ENCODE assay signal across 1 cellular context in the genomic region with DNA sequence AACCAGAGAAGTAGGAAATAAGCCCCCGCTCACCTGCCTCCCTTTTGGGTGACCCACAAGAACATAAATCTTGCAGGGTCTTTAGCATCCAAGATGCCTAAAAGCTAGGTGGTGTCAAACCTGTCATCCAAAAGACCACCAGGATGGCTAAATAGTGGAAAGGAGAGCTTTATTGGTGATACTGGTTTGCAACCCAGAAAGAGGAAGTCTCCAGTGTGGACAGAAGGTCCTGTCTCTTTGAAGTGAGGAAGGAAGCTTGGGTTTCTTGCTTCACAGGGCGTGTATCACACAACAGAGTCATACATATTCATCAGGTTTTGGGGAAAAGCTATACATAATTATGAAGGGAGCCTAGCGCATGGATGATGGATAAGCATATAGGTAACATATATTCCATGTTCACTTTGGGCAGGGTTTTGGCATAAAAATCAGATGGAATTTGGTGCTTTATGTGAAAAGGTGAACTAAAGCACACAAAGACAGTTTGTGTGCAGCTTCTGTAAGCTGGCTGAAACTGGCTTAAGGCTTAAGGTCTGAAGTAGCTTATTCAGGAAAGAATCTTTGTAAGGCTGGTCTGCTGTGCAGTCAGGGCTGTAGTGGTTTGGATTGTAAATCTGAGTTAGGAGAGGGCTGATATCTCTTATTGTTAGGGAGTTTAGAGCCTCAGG.
TF ChIP-seq lines count a peak whose summit lies in the region.

No MANE protein-coding gene starts in this region.

TF ChIP-seq in GM12878, 131 proteins besides CTCF, POLR2A, EP300 and RAD21 (continued from another document and continues in another):
- TF ChIP-seq, protein P1, sequence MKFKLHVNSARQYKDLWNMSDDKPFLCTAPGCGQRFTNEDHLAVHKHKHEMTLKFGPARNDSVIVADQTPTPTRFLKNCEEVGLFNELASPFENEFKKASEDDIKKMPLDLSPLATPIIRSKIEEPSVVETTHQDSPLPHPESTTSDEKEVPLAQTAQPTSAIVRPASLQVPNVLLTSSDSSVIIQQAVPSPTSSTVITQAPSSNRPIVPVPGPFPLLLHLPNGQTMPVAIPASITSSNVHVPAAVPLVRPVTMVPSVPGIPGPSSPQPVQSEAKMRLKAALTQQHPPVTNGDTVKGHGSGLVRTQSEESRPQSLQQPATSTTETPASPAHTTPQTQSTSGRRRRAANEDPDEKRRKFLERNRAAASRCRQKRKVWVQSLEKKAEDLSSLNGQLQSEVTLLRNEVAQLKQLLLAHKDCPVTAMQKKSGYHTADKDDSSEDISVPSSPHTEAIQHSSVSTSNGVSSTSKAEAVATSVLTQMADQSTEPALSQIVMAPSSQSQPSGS (IDR thresholded peaks at IDR 0.05; ENCODE audit: low read length): peak; percentile 49
- TF ChIP-seq, protein P2, sequence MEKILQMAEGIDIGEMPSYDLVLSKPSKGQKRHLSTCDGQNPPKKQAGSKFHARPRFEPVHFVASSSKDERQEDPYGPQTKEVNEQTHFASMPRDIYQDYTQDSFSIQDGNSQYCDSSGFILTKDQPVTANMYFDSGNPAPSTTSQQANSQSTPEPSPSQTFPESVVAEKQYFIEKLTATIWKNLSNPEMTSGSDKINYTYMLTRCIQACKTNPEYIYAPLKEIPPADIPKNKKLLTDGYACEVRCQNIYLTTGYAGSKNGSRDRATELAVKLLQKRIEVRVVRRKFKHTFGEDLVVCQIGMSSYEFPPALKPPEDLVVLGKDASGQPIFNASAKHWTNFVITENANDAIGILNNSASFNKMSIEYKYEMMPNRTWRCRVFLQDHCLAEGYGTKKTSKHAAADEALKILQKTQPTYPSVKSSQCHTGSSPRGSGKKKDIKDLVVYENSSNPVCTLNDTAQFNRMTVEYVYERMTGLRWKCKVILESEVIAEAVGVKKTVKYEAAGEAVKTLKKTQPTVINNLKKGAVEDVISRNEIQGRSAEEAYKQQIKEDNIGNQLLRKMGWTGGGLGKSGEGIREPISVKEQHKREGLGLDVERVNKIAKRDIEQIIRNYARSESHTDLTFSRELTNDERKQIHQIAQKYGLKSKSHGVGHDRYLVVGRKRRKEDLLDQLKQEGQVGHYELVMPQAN (conservative IDR thresholded peaks at IDR 0.05): no peak
- TF ChIP-seq, protein P3, sequence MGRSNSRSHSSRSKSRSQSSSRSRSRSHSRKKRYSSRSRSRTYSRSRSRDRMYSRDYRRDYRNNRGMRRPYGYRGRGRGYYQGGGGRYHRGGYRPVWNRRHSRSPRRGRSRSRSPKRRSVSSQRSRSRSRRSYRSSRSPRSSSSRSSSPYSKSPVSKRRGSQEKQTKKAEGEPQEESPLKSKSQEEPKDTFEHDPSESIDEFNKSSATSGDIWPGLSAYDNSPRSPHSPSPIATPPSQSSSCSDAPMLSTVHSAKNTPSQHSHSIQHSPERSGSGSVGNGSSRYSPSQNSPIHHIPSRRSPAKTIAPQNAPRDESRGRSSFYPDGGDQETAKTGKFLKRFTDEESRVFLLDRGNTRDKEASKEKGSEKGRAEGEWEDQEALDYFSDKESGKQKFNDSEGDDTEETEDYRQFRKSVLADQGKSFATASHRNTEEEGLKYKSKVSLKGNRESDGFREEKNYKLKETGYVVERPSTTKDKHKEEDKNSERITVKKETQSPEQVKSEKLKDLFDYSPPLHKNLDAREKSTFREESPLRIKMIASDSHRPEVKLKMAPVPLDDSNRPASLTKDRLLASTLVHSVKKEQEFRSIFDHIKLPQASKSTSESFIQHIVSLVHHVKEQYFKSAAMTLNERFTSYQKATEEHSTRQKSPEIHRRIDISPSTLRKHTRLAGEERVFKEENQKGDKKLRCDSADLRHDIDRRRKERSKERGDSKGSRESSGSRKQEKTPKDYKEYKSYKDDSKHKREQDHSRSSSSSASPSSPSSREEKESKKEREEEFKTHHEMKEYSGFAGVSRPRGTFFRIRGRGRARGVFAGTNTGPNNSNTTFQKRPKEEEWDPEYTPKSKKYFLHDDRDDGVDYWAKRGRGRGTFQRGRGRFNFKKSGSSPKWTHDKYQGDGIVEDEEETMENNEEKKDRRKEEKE (IDR thresholded peaks at IDR 0.05): no peak
- TF ChIP-seq SPI1 (IDR thresholded peaks at IDR 0.05; ENCODE audit: borderline replicate concordance, insufficient read depth, low read depth, low read length) (peak; percentile 99), BACH1 (IDR thresholded peaks at IDR 0.05; ENCODE audit: borderline replicate concordance) (no peak), JUNB (IDR thresholded peaks at IDR 0.05) (no peak), RB1 (IDR thresholded peaks at IDR 0.05; ENCODE audit: borderline replicate concordance) (no peak), LARP7 (IDR thresholded peaks at IDR 0.05) (no peak), BCL11A (IDR thresholded peaks at IDR 0.05; ENCODE audit: low read depth, low read length) (0 out of 2 replicates have a peak, but pooled peaks have one; percentile 21), PML (IDR thresholded peaks at IDR 0.05; ENCODE audit: low read length) (no peak), YBX1 (IDR thresholded peaks at IDR 0.05) (no peak), POLR2AphosphoS2 (IDR thresholded peaks at IDR 0.05; ENCODE audit: low read depth, low read length) (no peak), ZSCAN29 (IDR thresholded peaks at IDR 0.05) (no peak), NR2F1 (conservative IDR thresholded peaks at IDR 0.05) (no peak), NRF1 (conservative IDR thresholded peaks at IDR 0.05; ENCODE audit: low read depth, low read length) (no peak), IKZF1 (conservative IDR thresholded peaks at IDR 0.05) (peak; percentile 70), SUZ12 (IDR thresholded peaks at IDR 0.05; ENCODE audit: unreplicated experiment) (no peak), TCF7 (IDR thresholded peaks at IDR 0.05; ENCODE audit: borderline replicate concordance) (peak; percentile 88), CEBPB (IDR thresholded peaks at IDR 0.05; ENCODE audit: borderline replicate concordance in 1 of 2, low read depth in 2 of 2, low read length in 2 of 2) (no peak), NR2C2 (IDR thresholded peaks at IDR 0.05; ENCODE audit: borderline replicate concordance, control insufficient read depth, insufficient read length, low read depth) (no peak), MTA2 (IDR thresholded peaks at IDR 0.05; ENCODE audit: low read depth) (no peak), CHD4 (IDR thresholded peaks at IDR 0.05) (no peak), POU2F2 (IDR thresholded peaks at IDR 0.05; ENCODE audit: borderline replicate concordance, low read depth, low read length) (peak; percentile 88; the same call in 2 of the 3 replicates), WRNIP1 (IDR thresholded peaks at IDR 0.05; ENCODE audit: borderline replicate concordance, low read depth, low read length) (no peak), BMI1 (IDR thresholded peaks at IDR 0.05; ENCODE audit: borderline replicate concordance) (no peak), SRF (IDR thresholded peaks at IDR 0.05; ENCODE audit: low read depth in 2 of 2, low read length in 2 of 2) (no peak), FOS (IDR thresholded peaks at IDR 0.05; ENCODE audit: borderline replicate concordance, extremely low read depth, insufficient read length) (no peak), FOXK2 (IDR thresholded peaks at IDR 0.05) (no peak), IKZF2 (IDR thresholded peaks at IDR 0.05) (peak; percentile 73 to 78), ATF7 (IDR thresholded peaks at IDR 0.05; ENCODE audit: low read depth) (peak; percentile 20; the same call in 1 of the 2 replicates), CREB1 (IDR thresholded peaks at IDR 0.05; ENCODE audit: low read depth) (peak; percentile 8; the same call in 1 of the 2 replicates), ZNF622 (IDR thresholded peaks at IDR 0.05) (no peak), MTA3 (IDR thresholded peaks at IDR 0.05; ENCODE audit: borderline replicate concordance, low read length) (no peak; the same call in 1 of the 2 replicates), MEF2A (IDR thresholded peaks at IDR 0.05; ENCODE audit: insufficient read depth, low read depth, low read length) (no peak)
- TF ChIP-seq, protein P4, sequence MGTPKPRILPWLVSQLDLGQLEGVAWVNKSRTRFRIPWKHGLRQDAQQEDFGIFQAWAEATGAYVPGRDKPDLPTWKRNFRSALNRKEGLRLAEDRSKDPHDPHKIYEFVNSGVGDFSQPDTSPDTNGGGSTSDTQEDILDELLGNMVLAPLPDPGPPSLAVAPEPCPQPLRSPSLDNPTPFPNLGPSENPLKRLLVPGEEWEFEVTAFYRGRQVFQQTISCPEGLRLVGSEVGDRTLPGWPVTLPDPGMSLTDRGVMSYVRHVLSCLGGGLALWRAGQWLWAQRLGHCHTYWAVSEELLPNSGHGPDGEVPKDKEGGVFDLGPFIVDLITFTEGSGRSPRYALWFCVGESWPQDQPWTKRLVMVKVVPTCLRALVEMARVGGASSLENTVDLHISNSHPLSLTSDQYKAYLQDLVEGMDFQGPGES (IDR thresholded peaks at IDR 0.05): no peak
- TF ChIP-seq, protein P5, sequence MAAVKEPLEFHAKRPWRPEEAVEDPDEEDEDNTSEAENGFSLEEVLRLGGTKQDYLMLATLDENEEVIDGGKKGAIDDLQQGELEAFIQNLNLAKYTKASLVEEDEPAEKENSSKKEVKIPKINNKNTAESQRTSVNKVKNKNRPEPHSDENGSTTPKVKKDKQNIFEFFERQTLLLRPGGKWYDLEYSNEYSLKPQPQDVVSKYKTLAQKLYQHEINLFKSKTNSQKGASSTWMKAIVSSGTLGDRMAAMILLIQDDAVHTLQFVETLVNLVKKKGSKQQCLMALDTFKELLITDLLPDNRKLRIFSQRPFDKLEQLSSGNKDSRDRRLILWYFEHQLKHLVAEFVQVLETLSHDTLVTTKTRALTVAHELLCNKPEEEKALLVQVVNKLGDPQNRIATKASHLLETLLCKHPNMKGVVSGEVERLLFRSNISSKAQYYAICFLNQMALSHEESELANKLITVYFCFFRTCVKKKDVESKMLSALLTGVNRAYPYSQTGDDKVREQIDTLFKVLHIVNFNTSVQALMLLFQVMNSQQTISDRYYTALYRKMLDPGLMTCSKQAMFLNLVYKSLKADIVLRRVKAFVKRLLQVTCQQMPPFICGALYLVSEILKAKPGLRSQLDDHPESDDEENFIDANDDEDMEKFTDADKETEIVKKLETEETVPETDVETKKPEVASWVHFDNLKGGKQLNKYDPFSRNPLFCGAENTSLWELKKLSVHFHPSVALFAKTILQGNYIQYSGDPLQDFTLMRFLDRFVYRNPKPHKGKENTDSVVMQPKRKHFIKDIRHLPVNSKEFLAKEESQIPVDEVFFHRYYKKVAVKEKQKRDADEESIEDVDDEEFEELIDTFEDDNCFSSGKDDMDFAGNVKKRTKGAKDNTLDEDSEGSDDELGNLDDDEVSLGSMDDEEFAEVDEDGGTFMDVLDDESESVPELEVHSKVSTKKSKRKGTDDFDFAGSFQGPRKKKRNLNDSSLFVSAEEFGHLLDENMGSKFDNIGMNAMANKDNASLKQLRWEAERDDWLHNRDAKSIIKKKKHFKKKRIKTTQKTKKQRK (IDR thresholded peaks at IDR 0.05; ENCODE audit: low read depth, low read length): no peak
- TF ChIP-seq, protein P6, sequence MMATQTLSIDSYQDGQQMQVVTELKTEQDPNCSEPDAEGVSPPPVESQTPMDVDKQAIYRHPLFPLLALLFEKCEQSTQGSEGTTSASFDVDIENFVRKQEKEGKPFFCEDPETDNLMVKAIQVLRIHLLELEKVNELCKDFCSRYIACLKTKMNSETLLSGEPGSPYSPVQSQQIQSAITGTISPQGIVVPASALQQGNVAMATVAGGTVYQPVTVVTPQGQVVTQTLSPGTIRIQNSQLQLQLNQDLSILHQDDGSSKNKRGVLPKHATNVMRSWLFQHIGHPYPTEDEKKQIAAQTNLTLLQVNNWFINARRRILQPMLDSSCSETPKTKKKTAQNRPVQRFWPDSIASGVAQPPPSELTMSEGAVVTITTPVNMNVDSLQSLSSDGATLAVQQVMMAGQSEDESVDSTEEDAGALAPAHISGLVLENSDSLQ (IDR thresholded peaks at IDR 0.05): no peak
- TF ChIP-seq, protein P7, sequence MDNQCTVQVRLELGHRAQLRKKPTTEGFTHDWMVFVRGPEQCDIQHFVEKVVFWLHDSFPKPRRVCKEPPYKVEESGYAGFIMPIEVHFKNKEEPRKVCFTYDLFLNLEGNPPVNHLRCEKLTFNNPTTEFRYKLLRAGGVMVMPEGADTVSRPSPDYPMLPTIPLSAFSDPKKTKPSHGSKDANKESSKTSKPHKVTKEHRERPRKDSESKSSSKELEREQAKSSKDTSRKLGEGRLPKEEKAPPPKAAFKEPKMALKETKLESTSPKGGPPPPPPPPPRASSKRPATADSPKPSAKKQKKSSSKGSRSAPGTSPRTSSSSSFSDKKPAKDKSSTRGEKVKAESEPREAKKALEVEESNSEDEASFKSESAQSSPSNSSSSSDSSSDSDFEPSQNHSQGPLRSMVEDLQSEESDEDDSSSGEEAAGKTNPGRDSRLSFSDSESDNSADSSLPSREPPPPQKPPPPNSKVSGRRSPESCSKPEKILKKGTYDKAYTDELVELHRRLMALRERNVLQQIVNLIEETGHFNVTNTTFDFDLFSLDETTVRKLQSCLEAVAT (IDR thresholded peaks at IDR 0.05): no peak
- TF ChIP-seq, protein P8, sequence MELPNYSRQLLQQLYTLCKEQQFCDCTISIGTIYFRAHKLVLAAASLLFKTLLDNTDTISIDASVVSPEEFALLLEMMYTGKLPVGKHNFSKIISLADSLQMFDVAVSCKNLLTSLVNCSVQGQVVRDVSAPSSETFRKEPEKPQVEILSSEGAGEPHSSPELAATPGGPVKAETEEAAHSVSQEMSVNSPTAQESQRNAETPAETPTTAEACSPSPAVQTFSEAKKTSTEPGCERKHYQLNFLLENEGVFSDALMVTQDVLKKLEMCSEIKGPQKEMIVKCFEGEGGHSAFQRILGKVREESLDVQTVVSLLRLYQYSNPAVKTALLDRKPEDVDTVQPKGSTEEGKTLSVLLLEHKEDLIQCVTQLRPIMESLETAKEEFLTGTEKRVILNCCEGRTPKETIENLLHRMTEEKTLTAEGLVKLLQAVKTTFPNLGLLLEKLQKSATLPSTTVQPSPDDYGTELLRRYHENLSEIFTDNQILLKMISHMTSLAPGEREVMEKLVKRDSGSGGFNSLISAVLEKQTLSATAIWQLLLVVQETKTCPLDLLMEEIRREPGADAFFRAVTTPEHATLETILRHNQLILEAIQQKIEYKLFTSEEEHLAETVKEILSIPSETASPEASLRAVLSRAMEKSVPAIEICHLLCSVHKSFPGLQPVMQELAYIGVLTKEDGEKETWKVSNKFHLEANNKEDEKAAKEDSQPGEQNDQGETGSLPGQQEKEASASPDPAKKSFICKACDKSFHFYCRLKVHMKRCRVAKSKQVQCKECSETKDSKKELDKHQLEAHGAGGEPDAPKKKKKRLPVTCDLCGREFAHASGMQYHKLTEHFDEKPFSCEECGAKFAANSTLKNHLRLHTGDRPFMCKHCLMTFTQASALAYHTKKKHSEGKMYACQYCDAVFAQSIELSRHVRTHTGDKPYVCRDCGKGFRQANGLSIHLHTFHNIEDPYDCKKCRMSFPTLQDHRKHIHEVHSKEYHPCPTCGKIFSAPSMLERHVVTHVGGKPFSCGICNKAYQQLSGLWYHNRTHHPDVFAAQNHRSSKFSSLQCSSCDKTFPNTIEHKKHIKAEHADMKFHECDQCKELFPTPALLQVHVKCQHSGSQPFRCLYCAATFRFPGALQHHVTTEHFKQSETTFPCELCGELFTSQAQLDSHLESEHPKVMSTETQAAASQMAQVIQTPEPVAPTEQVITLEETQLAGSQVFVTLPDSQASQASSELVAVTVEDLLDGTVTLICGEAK (IDR thresholded peaks at IDR 0.05; ENCODE audit: borderline replicate concordance): peak; percentile 18; the same call in 1 of the 2 replicates
